ENCODE assay signal across 8 cellular contexts in the genomic region with DNA sequence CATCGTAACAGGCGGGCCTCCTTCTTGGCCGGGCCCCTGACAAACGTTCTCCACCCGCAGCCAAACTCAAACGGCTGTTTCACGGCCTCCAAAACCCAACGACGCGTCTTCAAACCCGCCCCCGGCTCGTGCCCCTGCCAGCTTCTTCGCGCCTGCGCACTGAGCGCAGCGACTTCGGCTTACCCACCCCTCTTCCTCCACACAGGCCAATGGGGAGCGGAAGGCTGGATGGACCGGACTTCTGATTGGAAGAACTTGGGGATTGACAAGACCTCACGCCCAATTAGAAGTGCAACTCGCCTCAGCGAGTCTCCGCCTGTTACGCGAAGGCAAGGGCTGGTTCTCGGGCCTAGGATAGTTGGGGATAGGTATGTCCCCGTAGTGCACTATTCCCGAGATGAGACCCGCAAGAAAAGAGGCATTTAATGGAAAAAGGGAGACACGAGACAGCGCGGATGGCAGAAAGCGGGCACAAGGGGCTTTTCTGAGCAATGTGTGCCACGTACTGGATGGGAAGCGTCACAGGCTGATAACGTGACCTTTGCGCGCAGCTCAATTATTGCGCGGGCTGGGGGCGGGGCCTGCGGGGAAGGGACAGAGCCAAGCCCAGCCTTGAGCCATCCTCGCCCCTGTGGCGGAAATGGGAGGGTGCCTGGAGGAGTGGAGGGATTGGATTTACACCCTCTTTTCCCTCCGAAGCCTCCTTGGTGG. TPM values are rescaled to one million over a fixed set of nuclear protein-coding genes. Genes with fewer than 3 reads are reported as not detected.
DNase-seq lines count a peak whose midpoint lies in the region; ATAC-seq and TF ChIP-seq lines count a peak whose summit lies in the region.

LAPTM4A (minus strand) TSS at position 111 of the 711 bp plus-strand sequence; CDS start at position 3, 108 bp downstream.

- TF ChIP-seq CTCF in epithelial cell of esophagus (IDR thresholded peaks at IDR 0.05; ENCODE audit: insufficient read depth, low read depth, low read length, missing control alignments): no peak

- peaks cover 36% of the 10 kb centered on the region for H3K4me1 ChIP-seq in mononuclear cell (ENCODE audit: insufficient read depth, low read length)

- peaks cover 17 to 26% (median 22%) of the 10 kb centered on the region in 3 donors for H3K4me1 Mint-ChIP-seq in IgD-negative memory B cell

- H3K9me3 ChIP-seq in mononuclear cell (ENCODE audit: low read depth, low read length): no peaks in the 10 kb centered on the region

- H3K27me3 Mint-ChIP-seq in IgD-negative memory B cell: peaks cover 7% of the 10 kb centered on the region

- peaks cover 2% of the 10 kb centered on the region for H3K36me3 Mint-ChIP-seq in IgD-negative memory B cell

- peak; percentile 94 for ATAC-seq in GM21576 (IDR thresholded peaks at IDR 0.05; ENCODE audit: unreplicated experiment)

- H3K4me3 Mint-ChIP-seq in IgD-negative memory B cell: no peak within 1 kb of the TSS

- peaks cover 27% of the 10 kb centered on the region for H3K27me3 ChIP-seq in mononuclear cell (ENCODE audit: insufficient read depth, low read length)

- H3K4me3 ChIP-seq in epithelial cell of esophagus (ENCODE audit: low read length): peak within 1 kb of the TSS; percentile 93
- H3K4me3 ChIP-seq in mononuclear cell (ENCODE audit: low read length): peak within 1 kb of the TSS; percentile 99

- H3K27ac Mint-ChIP-seq in IgD-negative memory B cell: no peak within 1 kb of the TSS

- H3K9me3 Mint-ChIP-seq in IgD-negative memory B cell: no peaks in the 10 kb centered on the region

- DNase-seq in DMS153 treated with DMSO at 0.1 percent for 48 hours (lab: John Stamatoyannopoulos, UW; ENCODE audit: unreplicated experiment) (peak; percentile 97), OCI-M1 (lab: John Stamatoyannopoulos, UW) (peak; percentile 99), activated T-cell treated with anti-CD3 and anti-CD28 coated beads for 24 hours (ENCODE audit: low read depth) (peak; percentile 97), epithelial cell of esophagus (ENCODE audit: low read depth) (peak; percentile 100)
- peak; percentile 89 to 97 for DNase-seq in stimulated activated CD8-positive, alpha-beta memory T cell treated with anti-CD3 and anti-CD28 coated beads, Interleukin-4, amount 100 ng/mL, for 1 hour (ENCODE audit: low read depth in 2 of 2, low spot score in 1 of 2)

RNA-seq across cellular contexts. Expression of gene LAPTM4A, which starts in this region (rescaled TPM):
- 185 TPM for polyA plus RNA-seq in IgD-negative memory B cell
- total RNA-seq in mononuclear cell: 90.9 TPM

Comparison
In these comparisons a context has a peak if more than half of its experiments do, and no peak if none do; other contexts are left out.
1. Peak in every context shown above with its lines: DNase-seq, ATAC-seq and H3K4me3 ChIP-seq.